Comparison of ENCODE assay signal across 9 cellular contexts in genomic region chr20:63534831-63535651, GRCh38. TPM values are rescaled to one million over a fixed set of nuclear protein-coding genes. Genes with fewer than 3 reads are reported as not detected.
DNase-seq lines count a peak whose midpoint lies in the region; ATAC-seq and TF ChIP-seq lines count a peak whose summit lies in the region.
"Had no signal": no experiment of that assay in that cellular context is flagged by ENCODE, and none has a peak within 500 bp of the region (broad histone marks: within the 10 kb centered on the region; RNA-seq: fewer than 3 reads in every experiment).

No MANE protein-coding gene starts in this region.

- H3K9ac ChIP-seq in mucosa of stomach (ENCODE audit: low read length) (peak overlapping the region; percentile 18), SK-N-SH (no peak overlapping the region)

- no peaks in the 10 kb centered on the region for H3K9me3 Mint-ChIP-seq in activated B cell treated with CpG ODN at 0.5 μM for 24 hours

- H3K4me3 ChIP-seq in mucosa of stomach (ENCODE audit: low read length) (no peak overlapping the region), SK-N-SH (ENCODE audit: low read depth in 2 of 2, low read length in 1 of 2) (no peak overlapping the region)
- H3K4me3 ChIP-seq: pancreas had no signal

- no peak overlapping the region for H3K4me3 Mint-ChIP-seq in activated B cell treated with CpG ODN at 0.5 μM for 24 hours

- POLR2A ChIA-PET in activated B cell treated with CpG ODN at 0.5 μM for 24 hours (lab: Charles Lee) (interaction anchor here (10.6 kb wide), 1 partner anchor 13 kb away, joined by 179 read pairs; the partner anchor contains the start of gene PPDPF), SK-N-SH (lab: Yijun Ruan, JAX) (interaction anchor here (0.6 to 1.7 kb wide), 4 partner anchors 12 to 437 kb away, joined by 3 to 5 read pairs (median 4); partner anchors contain the start of gene PPDPF)

- H3K9me3 ChIP-seq in mucosa of stomach (ENCODE audit: control insufficient read depth, low read length) (no peaks in the 10 kb centered on the region), SK-N-SH (no peaks in the 10 kb centered on the region)
- H3K9me3 ChIP-seq: pancreas had no signal

- 91% methylated on average over 26 of the region's 49 CpGs for WGBS in SK-N-SH (ENCODE audit: low lambda C conversion rate)

- H3K27ac Mint-ChIP-seq in activated B cell treated with CpG ODN at 0.5 μM for 24 hours: no peak overlapping the region

- CTCF ChIA-PET in activated B cell treated with CpG ODN at 0.5 μM for 24 hours (lab: Charles Lee) (no interaction called here), SK-N-SH (lab: Yijun Ruan, JAX) (interaction anchor here (1.1 to 6.3 kb wide), 4 partner anchors 13 to 439 kb away, joined by 3 to 82 read pairs (median 25); partner anchors contain the start of genes PPDPF and SRMS)

- no peak for TF ChIP-seq RAD21 in SK-N-SH (IDR thresholded peaks at IDR 0.05; ENCODE audit: low read length)

- no peaks in the 10 kb centered on the region for H3K9me2 ChIP-seq in SK-N-SH

- H3K36me3 ChIP-seq in mucosa of stomach (ENCODE audit: control insufficient read depth, insufficient read depth, low read length): no peaks in the 10 kb centered on the region
- no peaks in the 10 kb centered on the region for H3K36me3 ChIP-seq in SK-N-SH (replicated peaks in 1 of 2; ENCODE audit: control insufficient read depth in 1 of 2, insufficient read depth in 2 of 2, low read length in 1 of 2)
- H3K36me3 ChIP-seq: pancreas had no signal

- no peak for TF ChIP-seq EP300 in SK-N-SH (IDR thresholded peaks at IDR 0.05; ENCODE audit: borderline replicate concordance in 1 of 2, low read depth in 1 of 2, low read length in 1 of 2)

- no peaks in the 10 kb centered on the region for H3K79me2 ChIP-seq in SK-N-SH (ENCODE audit: insufficient read depth)

- intact Hi-C loops in activated B cell treated with CpG ODN at 0.5 μM for 24 hours (cut with micrococcal nuclease): loop anchor here (5.0 kb wide), 3 partner anchors 202 to 522 kb away; partner anchors contain the start of genes C20orf204, LIME1 and SLC2A4RG

- H3K27ac ChIP-seq in SK-N-SH (ENCODE audit: low read depth in 2 of 2, low read length in 1 of 2): no peak overlapping the region

- ATAC-seq in activated B cell treated with CpG ODN at 0.5 μM for 24 hours (ENCODE audit: low read depth): no peak

- TF ChIP-seq CTCF in activated B cell treated with CpG ODN at 0.5 μM for 24 hours (IDR thresholded peaks at IDR 0.05) (no peak), SK-N-SH (IDR thresholded peaks at IDR 0.05) (no peak)

- H4K20me1 ChIP-seq in SK-N-SH (ENCODE audit: insufficient read depth): no peaks in the 10 kb centered on the region

- peaks cover 2% of the 10 kb centered on the region for H3K27me3 ChIP-seq in mucosa of stomach (ENCODE audit: control insufficient read depth, insufficient read depth, low read length)
- H3K27me3 ChIP-seq in SK-N-SH (ENCODE audit: insufficient read depth): no peaks in the 10 kb centered on the region
- H3K27me3 ChIP-seq: pancreas had no signal

- peaks cover 18% of the 10 kb centered on the region for H3K4me1 Mint-ChIP-seq in activated B cell treated with CpG ODN at 0.5 μM for 24 hours

- no peak overlapping the region for H2AFZ ChIP-seq in SK-N-SH (ENCODE audit: low read depth)

- H3K27me3 Mint-ChIP-seq in activated B cell treated with CpG ODN at 0.5 μM for 24 hours: no peaks in the 10 kb centered on the region

- H3K4me2 ChIP-seq in SK-N-SH: no peak overlapping the region

- no peaks in the 10 kb centered on the region for H3F3A ChIP-seq in SK-N-SH (replicated peaks; ENCODE audit: insufficient read depth)

- H3K36me3 Mint-ChIP-seq in activated B cell treated with CpG ODN at 0.5 μM for 24 hours (ENCODE audit: low read depth): no peaks in the 10 kb centered on the region

- H3K4me1 ChIP-seq in mucosa of stomach (ENCODE audit: control insufficient read depth, insufficient read depth, low read length) (peaks cover 55% of the 10 kb centered on the region), SK-N-SH (ENCODE audit: control insufficient read depth in 1 of 2, insufficient read depth in 2 of 2, low read depth in 1 of 2, low read length in 1 of 2) (peaks cover 0 to 21% of the 10 kb centered on the region in 2 experiments; a peak in 1 of 4 replicates)

- DNase-seq in HT-29 (ENCODE audit: low spot score) (peak; percentile 89), activated B cell treated with CpG ODN at 0.5 μM for 24 hours (peak; percentile 23), COLO829 (ENCODE audit: low spot score) (no peak), SK-N-SH (no peak), A172 (ENCODE audit: low spot score) (no peak)
- DNase-seq: activated CD8-positive, alpha-beta memory T cell treated with anti-CD3 and anti-CD28 coated beads, Interleukin-2, amount 50 U/mL, for 4 hours had no signal

TF ChIP-seq in SK-N-SH, 30 proteins besides CTCF, POLR2A, EP300 and RAD21 (continues in another document):
- TF ChIP-seq JUND (IDR thresholded peaks at IDR 0.05): no peak
- TF ChIP-seq REST (IDR thresholded peaks at IDR 0.05; ENCODE audit: low read depth, low read length): no peak
- no peak for TF ChIP-seq ELF1 (IDR thresholded peaks at IDR 0.05)
- TF ChIP-seq IRF3 (IDR thresholded peaks at IDR 0.05; ENCODE audit: low read depth, low read length): no peak
- no peak for TF ChIP-seq RFX5 (IDR thresholded peaks at IDR 0.05; ENCODE audit: low read length)

RNA-seq across cellular contexts. Expression of gene PTK6, which starts 2.1 kb away (rescaled TPM):
- total RNA-seq in HT-29 (2014; rRNA removed; shearing (Covaris generic)): 26.3 and 31.1 TPM in 2 replicates
- total RNA-seq in activated B cell treated with CpG ODN at 0.5 μM for 24 hours: 0.49 and 0.69 TPM in 2 replicates
- 0.07 and 0.13 TPM in 2 replicates for polyA plus RNA-seq in SK-N-SH (2012; rRNA removed)
- 0.06 and 0.16 TPM in 2 replicates for polyA plus RNA-seq in SK-N-SH (2012; cell fraction: cytosol; rRNA removed)
- polyA plus RNA-seq in SK-N-SH (2012; cell fraction: nucleus; rRNA removed): 0.26 and 0.27 TPM in 2 replicates
- 2.0 and 2.4 TPM in 2 replicates for total RNA-seq in A172 (2014; rRNA removed; shearing (Covaris generic))
- total RNA-seq: chondrocyte had no signal

RNA-seq across cellular contexts. Expression of gene SRMS, which starts 12.5 kb away (rescaled TPM):
- total RNA-seq in HT-29 (2014; rRNA removed; shearing (Covaris generic)): 0.13 TPM in 1 of 2 replicates, not detected in the other
- total RNA-seq in activated B cell treated with CpG ODN at 0.5 μM for 24 hours: 0.16 TPM in 1 of 2 replicates, not detected in the other
- polyA plus RNA-seq in SK-N-SH (2012; rRNA removed): not detected in 2 replicates
- not detected in 2 replicates for polyA plus RNA-seq in SK-N-SH (2012; cell fraction: cytosol; rRNA removed)
- 0.05 TPM in 1 of 2 replicates, not detected in the other for polyA plus RNA-seq in SK-N-SH (2012; cell fraction: nucleus; rRNA removed)
- total RNA-seq in A172 (2014; rRNA removed; shearing (Covaris generic)): not detected in 2 replicates
- total RNA-seq: chondrocyte, pancreas had no signal
- polyA plus RNA-seq: pancreas had no signal

RNA-seq across cellular contexts. Expression of gene PPDPF, which starts 14.5 kb away (rescaled TPM):
- 384 and 468 TPM in 2 replicates for total RNA-seq in HT-29 (2014; rRNA removed; shearing (Covaris generic))
- 170 and 172 TPM in 2 replicates for total RNA-seq in activated B cell treated with CpG ODN at 0.5 μM for 24 hours
- polyA plus RNA-seq in SK-N-SH (2012; rRNA removed): 20.0 and 71.4 TPM in 2 replicates
- 45.7 and 81.9 TPM in 2 replicates for polyA plus RNA-seq in SK-N-SH (2012; cell fraction: cytosol; rRNA removed)
- polyA plus RNA-seq in SK-N-SH (2012; cell fraction: nucleus; rRNA removed): 48.9 and 78.6 TPM in 2 replicates
- 67.4 and 70.6 TPM in 2 replicates for total RNA-seq in A172 (2014; rRNA removed; shearing (Covaris generic))

RNA-seq across cellular contexts. Expression of gene FNDC11, which starts 18.9 kb away (rescaled TPM):
- 2.2 and 2.4 TPM in 2 replicates for total RNA-seq in HT-29 (2014; rRNA removed; shearing (Covaris generic))
- total RNA-seq in activated B cell treated with CpG ODN at 0.5 μM for 24 hours: 0.78 and 1.3 TPM in 2 replicates
- 4.5 and 5.5 TPM in 2 replicates for polyA plus RNA-seq in SK-N-SH (2012; rRNA removed)
- 2.0 and 3.3 TPM in 2 replicates for polyA plus RNA-seq in SK-N-SH (2012; cell fraction: cytosol; rRNA removed)
- 13.7 and 16.2 TPM in 2 replicates for polyA plus RNA-seq in SK-N-SH (2012; cell fraction: nucleus; rRNA removed)
- total RNA-seq in A172 (2014; rRNA removed; shearing (Covaris generic)): 1.8 and 2.9 TPM in 2 replicates

RNA-seq across cellular contexts. Expression of gene EEF1A2, which starts 36.2 kb away (rescaled TPM):
- total RNA-seq in HT-29 (2014; rRNA removed; shearing (Covaris generic)): 29.8 and 38.0 TPM in 2 replicates
- total RNA-seq in activated B cell treated with CpG ODN at 0.5 μM for 24 hours: 1.2 and 1.6 TPM in 2 replicates
- 9.2 and 16.5 TPM in 2 replicates for polyA plus RNA-seq in SK-N-SH (2012; rRNA removed)
- 14.3 and 20.1 TPM in 2 replicates for polyA plus RNA-seq in SK-N-SH (2012; cell fraction: cytosol; rRNA removed)
- polyA plus RNA-seq in SK-N-SH (2012; cell fraction: nucleus; rRNA removed): 21.6 and 29.5 TPM in 2 replicates
- total RNA-seq in A172 (2014; rRNA removed; shearing (Covaris generic)): 88.1 and 91.0 TPM in 2 replicates

Comparison
In these comparisons a context has a peak if more than half of its experiments do, and no peak if none do; other contexts are left out.
1. DNase-seq: peak in HT-29 (single experiment) and activated B cell treated with CpG ODN at 0.5 μM for 24 hours (single experiment); none in COLO829 (single experiment), SK-N-SH (single experiment) and A172 (single experiment).